ENCODE assay signal across 17 cellular contexts in genomic region chr20:7765221-7765620, GRCh38.
DNase-seq lines count a peak whose midpoint lies in the region; ATAC-seq, FAIRE-seq and TF ChIP-seq lines count a peak whose summit lies in the region.
"Had no signal": no experiment of that assay in that cellular context is flagged by ENCODE, and none has a peak within 500 bp of the region (broad histone marks: within the 10 kb centered on the region; RNA-seq: fewer than 3 reads in every experiment).

No MANE protein-coding gene starts in this region.

- peak; percentile 88 for ATAC-seq in GM19467 (IDR thresholded peaks at IDR 0.05; ENCODE audit: unreplicated experiment)
- ATAC-seq in HG02981 (IDR thresholded peaks at IDR 0.05; ENCODE audit: unreplicated experiment): peak; percentile 97

- H2AFZ ChIP-seq in H9 (ENCODE audit: low read length): no peak overlapping the region
- H2AFZ ChIP-seq: PC-9 had no signal

- H4K20me1 ChIP-seq in H9 (ENCODE audit: control insufficient read depth, insufficient read depth, insufficient read length): no peaks in the 10 kb centered on the region

- H2BK12ac ChIP-seq in H9 (ENCODE audit: insufficient read length, low read depth, low read length): no peak overlapping the region

- H3K4me1 Mint-ChIP-seq in H9: no peaks in the 10 kb centered on the region

- H3K23ac ChIP-seq in H9 (ENCODE audit: insufficient read length, low read depth, low read length): no peak overlapping the region

- no peak for TF ChIP-seq POLR2A in NB4 (IDR thresholded peaks at IDR 0.05; ENCODE audit: extremely low read depth, insufficient read length)

- H3K27ac ChIP-seq in H9 (ENCODE audit: insufficient read length, low read depth, low read length): no peak overlapping the region
- H3K27ac ChIP-seq: PC-9, stomach had no signal

- no peak overlapping the region for H4K5ac ChIP-seq in H9 (ENCODE audit: insufficient read length, low read depth, low read length)

- H3K9me3 Mint-ChIP-seq in H9: no peaks in the 10 kb centered on the region

- no peak overlapping the region for H2BK120ac ChIP-seq in H9 (ENCODE audit: low read depth, low read length, poor library complexity, severe bottlenecking)

- H2BK20ac ChIP-seq in H9 (ENCODE audit: low read depth, low read length, poor library complexity, severe bottlenecking): no peak overlapping the region

- no peaks in the 10 kb centered on the region for H3K27me3 Mint-ChIP-seq in H9 (ENCODE audit: low read depth)
- H3K27me3 Mint-ChIP-seq: progenitor cell of endocrine pancreas had no signal

- H2BK5ac ChIP-seq in H9 (ENCODE audit: insufficient read length, low read length): no peak overlapping the region

- H3K27me3 ChIP-seq in H9 (ENCODE audit: insufficient read depth, low read length): no peaks in the 10 kb centered on the region
- H3K27me3 ChIP-seq: stomach had no signal

- FAIRE-seq in GM18507 (lab: Jason Lieb, UNC): peak; percentile 61
- FAIRE-seq: astrocyte, endometrium had no signal

- no CpG with 5 or more reads among the region's 2 CpGs for WGBS in H9 (ENCODE audit: extremely low coverage, insufficient read length, low lambda C conversion rate)

- H3K36me3 Mint-ChIP-seq in H9 (ENCODE audit: insufficient read depth in 1 of 3, low read depth in 3 of 3): no peaks in the 10 kb centered on the region; a peak in 1 of 7 replicates

- no peak overlapping the region for H3K4ac ChIP-seq in H9 (ENCODE audit: low read depth, low read length)

- H3K4me3 Mint-ChIP-seq in H9: no peak overlapping the region

- no peaks in the 10 kb centered on the region for H3K23me2 ChIP-seq in H9 (ENCODE audit: insufficient read length, low read depth, low read length, poor library complexity, severe bottlenecking)

- H3K79me2 ChIP-seq in H9 (ENCODE audit: insufficient read depth, low read length): no peaks in the 10 kb centered on the region

- DNase-seq in GM18507 (ENCODE audit: extremely low spot score, insufficient read length, low read depth): no peak
- peak; percentile 64 for DNase-seq in NB4 (ENCODE audit: low read depth)
- no peak for DNase-seq in germinal center (ENCODE audit: low spot score)
- no peak for DNase-seq in cerebellar cortex (ENCODE audit: low spot score)
- no peak for DNase-seq in H9
- no peak for DNase-seq in pons (ENCODE audit: low spot score)
- DNase-seq: activated CD8-positive, alpha-beta memory T cell treated with anti-CD3 and anti-CD28 coated beads, Interleukin-2, amount 50 U/mL, for 48 hours; GOT3; NCI-H187 treated with DMSO at 0.1 percent for 48 hours; PC-9; stimulated activated CD4-positive, alpha-beta T cell treated with anti-CD3 and anti-CD28 coated beads, Interleukin-2, amount 100 ng/mL, for 24 hours; stomach had no signal

- no peak for TF ChIP-seq CTCF in NB4 (IDR thresholded peaks at IDR 0.05; ENCODE audit: low read depth, low read length)
- TF ChIP-seq CTCF in H9 (conservative IDR thresholded peaks at IDR 0.05): no peak

- H3K4me1 ChIP-seq in H9 (ENCODE audit: insufficient read depth, low read length): no peaks in the 10 kb centered on the region
- H3K4me1 ChIP-seq: stomach had no signal

- H3K9ac ChIP-seq in H9 (ENCODE audit: extremely low read depth, insufficient read length, low read length): no peak overlapping the region

- no peak overlapping the region for H2BK15ac ChIP-seq in H9 (ENCODE audit: low read depth, low read length)

- no peak overlapping the region for H4K91ac ChIP-seq in H9 (ENCODE audit: insufficient read length, low read depth, low read length)

- H3K27ac Mint-ChIP-seq in H9: no peak overlapping the region
- H3K27ac Mint-ChIP-seq: progenitor cell of endocrine pancreas had no signal

- no peak overlapping the region for H3K4me2 ChIP-seq in H9 (ENCODE audit: insufficient read depth, insufficient read length, low read length)
- H3K4me2 ChIP-seq: PC-9 had no signal

- H3T11ph ChIP-seq in H9 (ENCODE audit: low read length): no peak overlapping the region

- H3K79me1 ChIP-seq in H9 (ENCODE audit: insufficient read depth, low read depth, low read length, poor library complexity, severe bottlenecking): no peaks in the 10 kb centered on the region

- H3K4me3 ChIP-seq in NB4 (ENCODE audit: low read depth, low read length): no peak overlapping the region
- H3K4me3 ChIP-seq: PC-9, stomach had no signal

- H3K9me3 ChIP-seq in H9 (ENCODE audit: control insufficient read depth, low read depth, low read length): no peaks in the 10 kb centered on the region
- H3K9me3 ChIP-seq: stomach had no signal

- no peak overlapping the region for H3K56ac ChIP-seq in H9 (ENCODE audit: insufficient read length, low read depth, low read length)

- no peak overlapping the region for H4K8ac ChIP-seq in H9 (replicated peaks; ENCODE audit: insufficient read length, low read depth, low read length)

- H3K18ac ChIP-seq in H9 (ENCODE audit: insufficient read length, low read depth, low read length): no peak overlapping the region

- H3K14ac ChIP-seq in H9 (ENCODE audit: insufficient read depth, low read length): no peak overlapping the region

- no peak overlapping the region for H2AK5ac ChIP-seq in H9 (ENCODE audit: insufficient read length, low read length)
